ENCODE assay signal across 2 cellular contexts in the genomic region with DNA sequence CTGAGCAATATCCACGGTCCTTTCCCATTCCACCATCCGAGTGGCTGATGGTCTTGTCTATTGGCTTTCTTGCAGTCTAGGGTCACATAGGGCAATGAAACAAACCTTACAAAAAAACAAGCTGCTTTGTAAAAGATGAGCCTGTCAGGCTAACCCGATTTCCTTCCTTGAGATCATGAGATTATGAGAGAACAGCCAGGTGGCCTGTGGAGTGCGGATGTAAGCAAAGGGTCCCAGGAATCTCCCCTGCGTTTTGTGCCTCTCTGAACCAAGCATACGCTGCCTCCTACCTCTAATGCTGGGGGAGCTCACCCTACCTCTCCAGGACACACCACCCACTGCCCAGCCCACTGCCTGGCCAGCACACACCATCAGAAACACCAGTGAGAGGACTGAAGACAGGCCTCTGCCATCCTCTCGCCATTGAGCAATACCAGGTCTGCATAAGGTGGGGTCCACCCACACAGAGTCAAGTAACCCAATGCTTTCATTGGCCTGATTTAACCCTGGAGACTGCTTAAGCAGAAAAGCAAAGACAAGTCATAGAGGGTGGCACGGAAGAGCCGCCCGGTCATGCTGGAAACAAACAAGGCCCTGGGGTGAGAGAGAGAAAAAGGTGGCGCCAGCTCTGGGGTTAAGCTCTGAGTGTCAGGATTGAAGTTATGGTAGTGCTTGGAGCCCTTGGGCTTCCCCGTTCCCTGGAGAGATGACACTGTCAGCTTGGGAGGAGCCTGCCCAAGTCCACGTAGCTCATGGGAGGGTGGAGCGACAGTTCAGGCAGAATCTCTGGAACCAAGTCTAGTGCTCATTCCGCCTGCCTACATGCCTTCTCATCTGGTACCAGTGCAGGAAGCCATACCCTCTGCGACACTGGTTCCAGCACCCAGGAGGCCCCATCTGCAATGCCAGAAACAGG.
TF ChIP-seq lines count a peak whose summit lies in the region.

No MANE protein-coding gene starts in this region.

TF ChIP-seq in A549, 52 proteins besides CTCF, POLR2A, EP300 and RAD21 (continued from another document):
- TF ChIP-seq, protein P1, sequence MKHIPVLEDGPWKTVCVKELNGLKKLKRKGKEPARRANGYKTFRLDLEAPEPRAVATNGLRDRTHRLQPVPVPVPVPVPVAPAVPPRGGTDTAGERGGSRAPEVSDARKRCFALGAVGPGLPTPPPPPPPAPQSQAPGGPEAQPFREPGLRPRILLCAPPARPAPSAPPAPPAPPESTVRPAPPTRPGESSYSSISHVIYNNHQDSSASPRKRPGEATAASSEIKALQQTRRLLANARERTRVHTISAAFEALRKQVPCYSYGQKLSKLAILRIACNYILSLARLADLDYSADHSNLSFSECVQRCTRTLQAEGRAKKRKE (CRISPR knock-in tag; IDR thresholded peaks at IDR 0.05; ENCODE audit: low read depth) = no peak
- TF ChIP-seq MAZ (IDR thresholded peaks at IDR 0.05; ENCODE audit: borderline replicate concordance, low read depth, low read length) (no peak), CEBPB (IDR thresholded peaks at IDR 0.05) (no peak), ZFP36 (IDR thresholded peaks at IDR 0.05; ENCODE audit: borderline replicate concordance, partially characterized antibody) (no peak), BHLHE40 (IDR thresholded peaks at IDR 0.05; ENCODE audit: low read depth, low read length) (no peak)
- TF ChIP-seq, protein P2, sequence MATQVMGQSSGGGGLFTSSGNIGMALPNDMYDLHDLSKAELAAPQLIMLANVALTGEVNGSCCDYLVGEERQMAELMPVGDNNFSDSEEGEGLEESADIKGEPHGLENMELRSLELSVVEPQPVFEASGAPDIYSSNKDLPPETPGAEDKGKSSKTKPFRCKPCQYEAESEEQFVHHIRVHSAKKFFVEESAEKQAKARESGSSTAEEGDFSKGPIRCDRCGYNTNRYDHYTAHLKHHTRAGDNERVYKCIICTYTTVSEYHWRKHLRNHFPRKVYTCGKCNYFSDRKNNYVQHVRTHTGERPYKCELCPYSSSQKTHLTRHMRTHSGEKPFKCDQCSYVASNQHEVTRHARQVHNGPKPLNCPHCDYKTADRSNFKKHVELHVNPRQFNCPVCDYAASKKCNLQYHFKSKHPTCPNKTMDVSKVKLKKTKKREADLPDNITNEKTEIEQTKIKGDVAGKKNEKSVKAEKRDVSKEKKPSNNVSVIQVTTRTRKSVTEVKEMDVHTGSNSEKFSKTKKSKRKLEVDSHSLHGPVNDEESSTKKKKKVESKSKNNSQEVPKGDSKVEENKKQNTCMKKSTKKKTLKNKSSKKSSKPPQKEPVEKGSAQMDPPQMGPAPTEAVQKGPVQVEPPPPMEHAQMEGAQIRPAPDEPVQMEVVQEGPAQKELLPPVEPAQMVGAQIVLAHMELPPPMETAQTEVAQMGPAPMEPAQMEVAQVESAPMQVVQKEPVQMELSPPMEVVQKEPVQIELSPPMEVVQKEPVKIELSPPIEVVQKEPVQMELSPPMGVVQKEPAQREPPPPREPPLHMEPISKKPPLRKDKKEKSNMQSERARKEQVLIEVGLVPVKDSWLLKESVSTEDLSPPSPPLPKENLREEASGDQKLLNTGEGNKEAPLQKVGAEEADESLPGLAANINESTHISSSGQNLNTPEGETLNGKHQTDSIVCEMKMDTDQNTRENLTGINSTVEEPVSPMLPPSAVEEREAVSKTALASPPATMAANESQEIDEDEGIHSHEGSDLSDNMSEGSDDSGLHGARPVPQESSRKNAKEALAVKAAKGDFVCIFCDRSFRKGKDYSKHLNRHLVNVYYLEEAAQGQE (IDR thresholded peaks at IDR 0.05) = no peak

TF ChIP-seq in neural cell, 6 proteins besides CTCF, POLR2A, EP300 and RAD21 (continued from another document):
- TF ChIP-seq, protein P2 (IDR thresholded peaks at IDR 0.05; ENCODE audit: borderline replicate concordance) = no peak
